Comparison of ENCODE assay signal across 13 cellular contexts in the genomic region with DNA sequence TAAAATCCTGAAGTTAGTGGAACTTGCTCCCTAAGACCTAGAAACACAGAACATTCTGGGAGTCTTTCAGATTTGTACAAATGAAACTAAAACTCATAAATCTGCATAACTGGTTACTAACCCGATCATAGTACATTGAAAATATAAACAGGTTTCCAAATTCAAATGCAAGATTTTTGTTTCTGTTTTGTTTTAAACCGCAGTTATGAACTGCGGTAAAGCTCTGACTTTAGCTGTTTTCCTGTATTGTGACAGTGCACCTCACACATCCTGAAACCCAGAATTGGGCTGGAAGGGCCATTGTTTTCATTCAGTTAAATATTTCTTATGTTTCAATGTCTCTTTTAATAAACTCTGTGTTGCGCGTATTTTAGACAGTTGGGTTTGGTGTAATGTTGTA.
DNase-seq lines count a peak whose midpoint lies in the region; ATAC-seq, FAIRE-seq and TF ChIP-seq lines count a peak whose summit lies in the region.
"Had no signal": no experiment of that assay in that cellular context is flagged by ENCODE, and none has a peak within 500 bp of the region (broad histone marks: within the 10 kb centered on the region; RNA-seq: fewer than 3 reads in every experiment).

No MANE protein-coding gene starts in this region.

- no peaks in the 10 kb centered on the region for H4K20me1 ChIP-seq in GM12878 (ENCODE audit: control insufficient read depth, insufficient read depth)

- 41% methylated on average over 5 of the region's 5 CpGs for WGBS in GM12878 (ENCODE audit: insufficient coverage, insufficient replicate concordance, low lambda C conversion rate, missing lambda C conversion rate)
- no CpG with 5 or more reads among the region's 5 CpGs for WGBS in mesendoderm (ENCODE audit: extremely low coverage, insufficient coverage, low lambda C conversion rate)

- H3K9ac ChIP-seq in GM12878 (ENCODE audit: control insufficient read depth, insufficient read depth, low read length): no peak overlapping the region
- H3K9ac ChIP-seq in mesendoderm (ENCODE audit: low read length): no peak overlapping the region

- no peak overlapping the region for H3K4ac ChIP-seq in mesendoderm (ENCODE audit: low read depth, low read length)

- H3K23ac ChIP-seq in mesendoderm (ENCODE audit: low read length): no peak overlapping the region

- H2AK5ac ChIP-seq in mesendoderm (ENCODE audit: low read length): no peak overlapping the region

- RAD21 ChIA-PET in GM12878 (lab: Charles Lee; ENCODE audit: unreplicated experiment): no interaction called here

- no peak overlapping the region for H3K18ac ChIP-seq in mesendoderm (ENCODE audit: low read length)

- H2AFZ ChIP-seq in GM12878 (ENCODE audit: control insufficient read depth, low read depth, low read length): no peak overlapping the region

- H3K36me3 ChIP-seq in GM12878 (ENCODE audit: control insufficient read depth in 2 of 2, insufficient read depth in 2 of 2, low read length in 1 of 2): no peaks in the 10 kb centered on the region
- no peaks in the 10 kb centered on the region for H3K36me3 ChIP-seq in mesendoderm (ENCODE audit: control insufficient read depth, insufficient read depth, low read length)
- H3K36me3 ChIP-seq: right lobe of liver had no signal

- DNase-seq in GM13976 (ENCODE audit: low spot score): peak; percentile 32
- peak; percentile 21 for DNase-seq in GM12878 (ENCODE audit: low read depth, low spot score)
- DNase-seq in midbrain (lab: John Stamatoyannopoulos, UW): no peak
- DNase-seq in effector CD8-positive, alpha-beta T cell (lab: John Stamatoyannopoulos, UW): no peak
- no peak for DNase-seq in NCI-H1092 treated with DMSO at 0.1 percent for 48 hours (lab: John Stamatoyannopoulos, UW)
- DNase-seq in mesendoderm: no peak
- DNase-seq: amniotic stem cell, NCI-H774, right lobe of liver had no signal

- H2BK5ac ChIP-seq in mesendoderm (ENCODE audit: low read length): no peak overlapping the region

- no peak overlapping the region for H2BK15ac ChIP-seq in mesendoderm (replicated peaks; ENCODE audit: low read depth)

- intact Hi-C loops in GM12878 (cut with micrococcal nuclease; ENCODE audit: unreplicated experiment): no loop called here

- H3K4me3 ChIP-seq in GM12878 (no peak overlapping the region), mesendoderm (ENCODE audit: low read length) (no peak overlapping the region)
- H3K4me3 ChIP-seq: right lobe of liver had no signal

- FAIRE-seq in GM12878 (lab: Jason Lieb, UNC): peak; percentile 75
- FAIRE-seq: HepG2 had no signal

- CTCF ChIA-PET in GM12878 (lab: Yijun Ruan, JAX): no interaction called here

- H3K9me3 ChIP-seq in GM12878 (replicated peaks; ENCODE audit: control insufficient read depth, insufficient read depth, low read length): no peaks in the 10 kb centered on the region; the same call in 2 of the 3 replicates
- H3K9me3 ChIP-seq: right lobe of liver had no signal

- H3K27me3 ChIP-seq in GM12878 (replicated peaks in 1 of 2; ENCODE audit: control insufficient read depth in 2 of 2, insufficient read depth in 2 of 2, low read length in 1 of 2): no peaks in the 10 kb centered on the region
- no peaks in the 10 kb centered on the region for H3K27me3 ChIP-seq in mesendoderm (ENCODE audit: insufficient read depth, low read length, poor library complexity)
- H3K27me3 ChIP-seq: right lobe of liver had no signal

- H3K4me2 ChIP-seq in GM12878 (ENCODE audit: control insufficient read depth, insufficient read depth): peak overlapping the region; percentile 46
- no peak overlapping the region for H3K4me2 ChIP-seq in mesendoderm (ENCODE audit: low read length)

- H3K27ac ChIP-seq in GM12878 (ENCODE audit: control insufficient read depth, insufficient read depth) (no peak overlapping the region), mesendoderm (ENCODE audit: low read depth, low read length) (no peak overlapping the region)
- H3K27ac ChIP-seq: right lobe of liver had no signal

- BruUV-seq in GM12878 (replicated peaks; lab: Mats Ljungman, UMichigan): no TSS peak

- POLR2A ChIA-PET in GM12878 (lab: Charles Lee): no interaction called here

- ATAC-seq in GM19463 (IDR thresholded peaks at IDR 0.05; ENCODE audit: unreplicated experiment) (peak; percentile 74), HG03439 (IDR thresholded peaks at IDR 0.05; ENCODE audit: unreplicated experiment) (peak; percentile 85), GM12878 (peak; percentile 82)
- ATAC-seq: HepG2, left lobe of liver had no signal

- H2BK120ac ChIP-seq in mesendoderm (ENCODE audit: low read depth, low read length): no peak overlapping the region

- H3K4me1 ChIP-seq in GM12878 (ENCODE audit: control insufficient read depth, insufficient read depth, low read length) (peaks cover 13% of the 10 kb centered on the region), mesendoderm (ENCODE audit: control insufficient read depth, low read depth, low read length) (no peaks in the 10 kb centered on the region)
- H3K4me1 ChIP-seq: right lobe of liver had no signal

- H4K8ac ChIP-seq in mesendoderm (ENCODE audit: low read depth, low read length): no peak overlapping the region

- H4K5ac ChIP-seq in mesendoderm (ENCODE audit: low read length): no peak overlapping the region

- H3K79me2 ChIP-seq in GM12878 (ENCODE audit: control insufficient read depth, insufficient read depth, low read length) (no peaks in the 10 kb centered on the region), mesendoderm (ENCODE audit: control insufficient read depth, insufficient read depth, low read length) (no peaks in the 10 kb centered on the region)

- no peak for TF ChIP-seq RAD21 in GM12878 (IDR thresholded peaks at IDR 0.05; ENCODE audit: insufficient read depth, low read depth, low read length)

- no peak for TF ChIP-seq POLR2A in GM12878 (IDR thresholded peaks at IDR 0.05; ENCODE audit: low read depth, low read length)

- SMC1A ChIA-PET in GM12878 (lab: Charles Lee; ENCODE audit: uncharacterized antibody, unreplicated experiment): no interaction called here

- TF ChIP-seq CTCF in GM13976 (IDR thresholded peaks at IDR 0.05; ENCODE audit: borderline replicate concordance, control extremely low read depth, extremely low read depth, insufficient read depth, missing control alignments) (no peak), GM12878 (IDR thresholded peaks at IDR 0.05 in 2 of 3, conservative IDR thresholded peaks at IDR 0.05 in 1 of 3; ENCODE audit: control insufficient read depth in 2 of 3, extremely low read depth in 1 of 3, insufficient read depth in 1 of 3, low read depth in 3 of 3, low read length in 3 of 3) (no peak)

- no peaks in the 10 kb centered on the region for H3K79me1 ChIP-seq in mesendoderm (ENCODE audit: low read length)

- H3K56ac ChIP-seq in mesendoderm (ENCODE audit: low read length): no peak overlapping the region

- in situ Hi-C loops in GM13976 (cut with MboI; ENCODE audit: low sequenced_read_pairs, unreplicated experiment): no loop called here
- in situ Hi-C loops in GM12878 (cut with MboI): no loop called here

- TF ChIP-seq EP300 in GM12878 (IDR thresholded peaks at IDR 0.05; ENCODE audit: borderline replicate concordance in 1 of 2, control insufficient read depth in 1 of 2, low read depth in 2 of 2, low read length in 2 of 2): no peak

TF ChIP-seq in GM12878, 131 proteins besides CTCF, POLR2A, EP300 and RAD21:
- TF ChIP-seq RUNX3 (IDR thresholded peaks at IDR 0.05; ENCODE audit: low read length) (peak; percentile 73), ZZZ3 (IDR thresholded peaks at IDR 0.05; ENCODE audit: control insufficient read depth, insufficient read length, low read depth) (no peak)

Comparison
In these comparisons a context has a peak if more than half of its experiments do, and no peak if none do; other contexts are left out.
1. DNase-seq: peak in GM13976 (single experiment) and GM12878 (single experiment); none in midbrain (single experiment), effector CD8-positive, alpha-beta T cell (single experiment), NCI-H1092 treated with DMSO at 0.1 percent for 48 hours (single experiment) and mesendoderm (single experiment).
2. Peak in every context shown above with its lines, with median percentiles within 50 percentile points of each other: ATAC-seq.